7 cellular contexts compared by ENCODE assay signal in genomic region chr3:49812916-49813496, GRCh38. TPM values are rescaled to one million over a fixed set of nuclear protein-coding genes. Genes with fewer than 3 reads are reported as not detected.
A peak's percentile ranks its signal among the peaks of the same experiment; 100 is the strongest.
DNase-seq lines count a peak whose midpoint lies in the region; ATAC-seq, FAIRE-seq and TF ChIP-seq lines count a peak whose summit lies in the region.
"Had no signal": no experiment of that assay in that cellular context is flagged by ENCODE, and none has a peak within 500 bp of the region (broad histone marks: within the 10 kb centered on the region; RNA-seq: fewer than 3 reads in every experiment).

No MANE protein-coding gene starts in this region.

- H3K9ac ChIP-seq in astrocyte (ENCODE audit: low read length), result peak overlapping the region; percentile 75

- TF ChIP-seq CTCF in astrocyte (IDR thresholded peaks at IDR 0.05; ENCODE audit: insufficient read depth, low read depth, low read length), result no peak

- no peak for FAIRE-seq in astrocyte (lab: Jason Lieb, UNC)

- H3K4me1 ChIP-seq in astrocyte (ENCODE audit: insufficient read depth, low read length), result peaks cover 11% of the 10 kb centered on the region
- H3K4me1 ChIP-seq in muscle layer of duodenum (ENCODE audit: control insufficient read depth in 1 of 2, insufficient read depth in 2 of 2, low read length in 2 of 2), result peaks cover 7 to 30% of the 10 kb centered on the region in 2 donors

- DNase-seq in DMS79 treated with DMSO at 0.1 percent for 48 hours (lab: John Stamatoyannopoulos, UW), result peak; percentile 1
- DNase-seq in astrocyte (ENCODE audit: low read depth), result no peak
- no peak for DNase-seq in SIG-M5 treated with dmso at 0.1 percent for 504 hours (lab: John Stamatoyannopoulos, UW; ENCODE audit: unreplicated experiment)
- no peak for DNase-seq in COLO829 (ENCODE audit: low spot score)

- H3K4me3 Mint-ChIP-seq in astrocyte (ENCODE audit: unreplicated experiment), result no peak overlapping the region

- peak overlapping the region; percentile 47 for H3K4me3 ChIP-seq in astrocyte (ENCODE audit: insufficient read depth, low read depth, low read length)
- H3K4me3 ChIP-seq in muscle layer of duodenum (ENCODE audit: low read depth in 1 of 2, low read length in 2 of 2), result peak overlapping the region; percentile 79 to 89

- H3K27me3 ChIP-seq in astrocyte (ENCODE audit: insufficient read depth, low read length) (no peaks in the 10 kb centered on the region), muscle layer of duodenum (ENCODE audit: low read depth, low read length) (no peaks in the 10 kb centered on the region)
- H3K27me3 ChIP-seq: brain microvascular endothelial cell had no signal

- H3K27me3 Mint-ChIP-seq in astrocyte (ENCODE audit: low read depth, unreplicated experiment), result peaks cover 11% of the 10 kb centered on the region

- no peaks in the 10 kb centered on the region for H3K9me3 Mint-ChIP-seq in astrocyte (ENCODE audit: unreplicated experiment)

- no peaks in the 10 kb centered on the region for H4K20me1 ChIP-seq in astrocyte (ENCODE audit: insufficient read depth, low read length)

- no peak for ATAC-seq in HG03280 (IDR thresholded peaks at IDR 0.05; ENCODE audit: unreplicated experiment)

- H3K27ac Mint-ChIP-seq in astrocyte (ENCODE audit: unreplicated experiment), result no peak overlapping the region

- H3K4me2 ChIP-seq in astrocyte (ENCODE audit: low read length), result peak overlapping the region; percentile 92

- H3K27ac ChIP-seq in astrocyte (ENCODE audit: low read depth, low read length) (no peak overlapping the region), muscle layer of duodenum (ENCODE audit: low read length) (peak overlapping the region; percentile 87)

- no peaks in the 10 kb centered on the region for H3K79me2 ChIP-seq in astrocyte (ENCODE audit: insufficient read depth, low read length)

- H3K9me3 ChIP-seq in astrocyte (ENCODE audit: insufficient read depth, low read depth, low read length), result no peaks in the 10 kb centered on the region
- no peaks in the 10 kb centered on the region for H3K9me3 ChIP-seq in muscle layer of duodenum (ENCODE audit: control insufficient read depth in 1 of 2, low read length in 2 of 2)

- peaks cover 14% of the 10 kb centered on the region for H3K36me3 Mint-ChIP-seq in astrocyte (ENCODE audit: low read depth, unreplicated experiment)

- peak overlapping the region; percentile 98 for H2AFZ ChIP-seq in astrocyte (ENCODE audit: low read depth, low read length)

- H3K4me1 Mint-ChIP-seq in astrocyte (ENCODE audit: low read depth, unreplicated experiment), result no peaks in the 10 kb centered on the region

- H3K36me3 ChIP-seq in astrocyte (ENCODE audit: insufficient read depth, low read length) (no peaks in the 10 kb centered on the region), muscle layer of duodenum (ENCODE audit: control insufficient read depth in 1 of 2, insufficient read depth in 2 of 2, low read length in 2 of 2) (peaks cover 28 to 35% of the 10 kb centered on the region in 2 donors)
- H3K36me3 ChIP-seq: brain microvascular endothelial cell had no signal

RNA-seq across cellular contexts. Expression of gene UBA7, which starts 0.7 kb away (rescaled TPM):
- 18.9 and 26.2 TPM in 2 replicates for total RNA-seq in astrocyte

RNA-seq across cellular contexts. Expression of gene INKA1, which starts 9.9 kb away (rescaled TPM):
- 2.7 and 3.9 TPM in 2 replicates for total RNA-seq in astrocyte

RNA-seq across cellular contexts. Expression of gene CDHR4, which starts 13.3 kb away (rescaled TPM):
- not detected in 2 replicates for total RNA-seq in astrocyte

RNA-seq across cellular contexts. Expression of gene IP6K1, which starts 26.7 kb away (rescaled TPM):
- 34.5 and 38.3 TPM in 2 replicates for total RNA-seq in astrocyte

RNA-seq across cellular contexts. Expression of gene TRAIP, which starts 43.4 kb away (rescaled TPM):
- total RNA-seq in astrocyte, result 3.2 and 3.4 TPM in 2 replicates
